In the genomic region with DNA sequence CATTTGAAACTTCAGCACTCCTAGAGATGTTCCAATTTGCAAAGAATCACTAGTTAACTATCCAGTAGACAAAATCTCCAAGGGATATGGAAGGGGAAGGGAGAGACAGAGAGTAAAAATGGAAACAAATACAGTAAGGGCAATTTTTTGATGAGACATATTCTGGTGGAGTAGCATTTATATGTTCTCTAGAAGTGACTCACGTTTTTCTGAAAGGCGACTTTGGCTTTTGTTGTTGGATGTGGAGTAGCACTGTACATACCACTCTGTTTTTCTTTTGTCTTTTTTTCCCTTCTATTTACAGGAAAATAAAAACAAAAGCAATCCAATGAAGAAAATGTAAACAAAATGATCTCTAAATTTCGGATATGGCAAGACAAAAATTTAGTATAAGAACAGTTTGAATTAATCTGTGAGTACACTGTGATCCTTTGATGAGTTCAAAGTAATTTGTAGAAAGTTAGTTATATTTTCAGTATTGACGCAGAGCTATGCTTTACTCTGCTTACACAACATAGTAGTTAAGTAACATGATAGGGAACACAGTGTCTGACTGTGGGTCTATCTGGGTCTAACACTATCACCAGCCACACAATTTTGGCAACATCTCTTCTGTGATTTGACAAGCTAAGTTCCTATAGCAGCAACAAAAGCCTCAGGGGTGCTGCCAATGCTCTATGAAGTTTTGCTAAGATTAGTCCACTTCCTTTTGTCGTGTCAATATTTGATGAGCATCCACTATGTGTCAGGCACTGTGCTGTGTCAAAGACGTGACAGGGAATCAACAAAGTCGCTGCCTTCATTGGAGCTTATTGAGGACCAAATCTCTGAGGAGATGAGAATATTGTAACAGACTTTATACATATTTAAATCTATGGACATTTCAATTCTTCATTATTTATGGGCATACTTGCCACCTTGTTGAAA, we compare ENCODE assay signal across 19 cellular contexts. TPM values are rescaled to one million over a fixed set of nuclear protein-coding genes. Genes with fewer than 3 reads are reported as not detected.
DNase-seq lines count a peak whose midpoint lies in the region; ATAC-seq and TF ChIP-seq lines count a peak whose summit lies in the region.
"Had no signal": no experiment of that assay in that cellular context is flagged by ENCODE, and none has a peak within 500 bp of the region (broad histone marks: within the 10 kb centered on the region; RNA-seq: fewer than 3 reads in every experiment).

No MANE protein-coding gene starts in this region.

- H3K4me1 Mint-ChIP-seq in activated naive CD8-positive, alpha-beta T cell treated with anti-CD3 and anti-CD28 coated beads for 36 hours, result peaks cover 56% of the 10 kb centered on the region

- no peaks in the 10 kb centered on the region for H3K9me3 ChIP-seq in uterus

- TF ChIP-seq CTCF in uterus (IDR thresholded peaks at IDR 0.05), result no peak

- no peak overlapping the region for H3K27ac Mint-ChIP-seq in activated naive CD4-positive, alpha-beta T cell treated with anti-CD3 and anti-CD28 coated beads, Interleukin-2, amount 50 U/mL, for 72 hours
- peak overlapping the region; percentile 10 for H3K27ac Mint-ChIP-seq in activated naive CD8-positive, alpha-beta T cell treated with anti-CD3 and anti-CD28 coated beads for 36 hours

- H3K36me3 ChIP-seq in uterus, result no peaks in the 10 kb centered on the region

- no peaks in the 10 kb centered on the region for H3K27me3 ChIP-seq in uterus

- intact Hi-C loops in uterus (cut with DNase I; ENCODE audit: low total_unique reads), result no loop called here

- H3K27me3 Mint-ChIP-seq in activated naive CD8-positive, alpha-beta T cell treated with anti-CD3 and anti-CD28 coated beads for 36 hours, result no peaks in the 10 kb centered on the region
- H3K27me3 Mint-ChIP-seq: CD8-positive, alpha-beta memory T cell had no signal

- H3K4me1 ChIP-seq in uterus, result no peaks in the 10 kb centered on the region

- no peak for TF ChIP-seq POLR2A in uterus (IDR thresholded peaks at IDR 0.05)

- peaks cover 0 to 17% of the 10 kb centered on the region in 2 donors for H3K36me3 Mint-ChIP-seq in activated naive CD4-positive, alpha-beta T cell treated with anti-CD3 and anti-CD28 coated beads, Interleukin-2, amount 50 U/mL, for 72 hours
- H3K36me3 Mint-ChIP-seq in activated naive CD8-positive, alpha-beta T cell treated with anti-CD3 and anti-CD28 coated beads for 36 hours, result peaks cover 14% of the 10 kb centered on the region

- ATAC-seq in activated naive CD4-positive, alpha-beta T cell treated with anti-CD3 and anti-CD28 coated beads, Interleukin-2, amount 50 U/mL, for 72 hours, result peak; percentile 19 to 60
- no peak for ATAC-seq in HG03432 (IDR thresholded peaks at IDR 0.05; ENCODE audit: unreplicated experiment)

- peak overlapping the region; percentile 45 to 68 for H3K27ac ChIP-seq in uterus

- H3K9me3 Mint-ChIP-seq in activated naive CD4-positive, alpha-beta T cell treated with anti-CD3 and anti-CD28 coated beads, Interleukin-2, amount 50 U/mL, for 72 hours, result peaks cover 0 to 6% of the 10 kb centered on the region in 2 donors
- H3K9me3 Mint-ChIP-seq in activated naive CD8-positive, alpha-beta T cell treated with anti-CD3 and anti-CD28 coated beads for 36 hours, result peaks cover 5% of the 10 kb centered on the region
- H3K9me3 Mint-ChIP-seq: CD8-positive, alpha-beta memory T cell had no signal

- no peak for DNase-seq in activated naive CD4-positive, alpha-beta T cell treated with anti-CD3 and anti-CD28 coated beads, Interleukin-2, amount 50 U/mL, for 72 hours (ENCODE audit: low spot score in 2 of 2)
- no peak for DNase-seq in activated naive CD4-positive, alpha-beta T cell (lab: John Stamatoyannopoulos, UW)
- DNase-seq in activated naive CD8-positive, alpha-beta T cell treated with anti-CD3 and anti-CD28 coated beads for 36 hours, result no peak
- DNase-seq in islet precursor cell, result peak; percentile 6
- no peak for DNase-seq in uterus
- DNase-seq in stimulated activated CD4-positive, alpha-beta T cell treated with anti-CD3 and anti-CD28 coated beads, Interleukin-4, amount 100 ng/mL, for 1 hour, result no peak
- DNase-seq: ACHN; C1 segment of cervical spinal cord; CD8-positive, alpha-beta memory T cell; KG1; NCI-H1694 treated with DMSO at 0.1 percent for 48 hours; NCI-H2107; NCI-H2227 treated with DMSO at 0.1 percent for 48 hours; NCI-H510A treated with DMSO at 0.1 percent for 48 hours; NCI-H774; SHP77 had no signal

- H3K4me3 Mint-ChIP-seq in activated naive CD8-positive, alpha-beta T cell treated with anti-CD3 and anti-CD28 coated beads for 36 hours, result no peak overlapping the region

- no peak overlapping the region for H3K4me3 ChIP-seq in uterus

RNA-seq across cellular contexts. Expression of a gene that starts 27.3 kb away (rescaled TPM):
- total RNA-seq in activated naive CD4-positive, alpha-beta T cell treated with anti-CD3 and anti-CD28 coated beads, Interleukin-2, amount 50 U/mL, for 72 hours, result 10 to 100 TPM; 29.9 to 65.0 TPM
- 100 to 1,000 TPM; 167 to 175 TPM for total RNA-seq in activated naive CD8-positive, alpha-beta T cell treated with anti-CD3 and anti-CD28 coated beads for 36 hours
- 1 to 10 TPM; 1.7 to 8.5 (median 3.3) TPM for total RNA-seq in uterus
- total RNA-seq: H4, RPMI7951 had no signal
